In the genomic region with DNA sequence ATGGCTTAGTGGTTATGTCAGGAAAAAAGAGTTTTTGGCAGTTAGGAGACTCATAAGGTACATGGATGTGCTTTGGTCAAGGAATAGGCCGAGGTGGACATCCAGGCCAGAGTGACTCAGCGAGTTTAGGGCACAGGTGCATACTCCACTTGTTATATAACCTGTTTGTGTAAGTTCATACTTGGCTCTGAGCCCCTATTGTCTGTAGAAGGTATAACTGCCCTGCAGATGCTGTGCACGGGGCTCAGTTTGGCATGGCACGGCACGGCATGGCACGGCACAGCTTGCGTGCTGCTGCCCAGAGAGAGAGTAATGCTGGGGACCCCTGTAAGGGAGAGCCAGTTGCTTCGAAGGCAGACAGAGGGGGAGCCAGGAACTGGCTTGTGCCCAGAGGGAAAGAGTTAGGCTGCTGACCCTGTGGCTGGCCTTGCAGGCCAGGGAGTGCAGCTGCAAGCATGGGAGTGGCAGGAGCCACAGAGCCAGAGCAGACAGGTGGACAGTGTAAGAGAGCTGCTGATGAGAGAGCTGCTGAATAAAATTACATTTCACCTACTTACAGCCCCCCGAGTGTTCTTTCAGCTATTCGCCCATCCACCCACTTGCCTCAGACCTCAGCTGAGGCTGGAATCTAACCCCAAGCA, we compare ENCODE assay signal across 32 cellular contexts. TPM values are rescaled to one million over a fixed set of nuclear protein-coding genes. Genes with fewer than 3 reads are reported as not detected.
A peak's percentile ranks its signal among the peaks of the same experiment; 100 is the strongest.
DNase-seq lines count a peak whose midpoint lies in the region; ATAC-seq and TF ChIP-seq lines count a peak whose summit lies in the region.
"Had no signal": no experiment of that assay in that cellular context is flagged by ENCODE, and none has a peak within 500 bp of the region (broad histone marks: within the 10 kb centered on the region; RNA-seq: fewer than 3 reads in every experiment).

No MANE protein-coding gene starts in this region.

- no peak overlapping the region for H2BK5ac ChIP-seq in trophoblast cell (ENCODE audit: low read depth, low read length, poor library complexity)

- H3K79me1 ChIP-seq in trophoblast cell (ENCODE audit: low read length) = no peaks in the 10 kb centered on the region

- H3K9ac ChIP-seq in trophoblast cell (ENCODE audit: low read length) = no peak overlapping the region
- H3K9ac ChIP-seq: neural progenitor cell had no signal

- peaks cover 62% of the 10 kb centered on the region for H3K4me1 Mint-ChIP-seq in Calu3 (ENCODE audit: low read depth, unreplicated experiment)
- H3K4me1 Mint-ChIP-seq: B cell, brain had no signal

- intact Hi-C loops in Calu3 (cut with micrococcal nuclease; ENCODE audit: unreplicated experiment) = no loop called here

- H3K9me3 ChIP-seq in trophoblast cell (ENCODE audit: insufficient read depth, low read depth, low read length) = no peaks in the 10 kb centered on the region
- H3K9me3 ChIP-seq: gastroesophageal sphincter, right atrium auricular region, spleen, thoracic aorta, vagina had no signal

- no peaks in the 10 kb centered on the region for H3K4me1 ChIP-seq in trophoblast cell (ENCODE audit: control insufficient read depth in 1 of 2, insufficient read depth in 2 of 2, low read length in 2 of 2)
- H3K4me1 ChIP-seq: gastroesophageal sphincter, neural progenitor cell, right atrium auricular region, vagina had no signal

- TF ChIP-seq CTCF in Calu3 (IDR thresholded peaks at IDR 0.05; ENCODE audit: unreplicated experiment) = peak; percentile 18

- no peak overlapping the region for H3K14ac ChIP-seq in trophoblast cell (ENCODE audit: low read length)

- no peak overlapping the region for H2AK5ac ChIP-seq in trophoblast cell (ENCODE audit: low read length)

- DNase-seq in Calu3 (peak; percentile 58), LoVo (ENCODE audit: low spot score) (peak; percentile 5), kidney tubule cell (ENCODE audit: low spot score) (peak; percentile 9), trophoblast cell (no peak), foreskin melanocyte (no peak), NK-92 (lab: John Stamatoyannopoulos, UW; ENCODE audit: unreplicated experiment) (no peak)
- DNase-seq in activated CD4-positive, alpha-beta T cell treated with anti-CD3 and anti-CD28 coated beads, Interleukin-2, amount 50 U/mL, for 4 hours = no peak
- DNase-seq: ACHN; activated CD4-positive, alpha-beta T cell treated with anti-CD3 and anti-CD28 coated beads for 36 hours; activated CD8-positive, alpha-beta memory T cell treated with anti-CD3 and anti-CD28 coated beads for 24 hours; activated naive CD4-positive, alpha-beta T cell treated with anti-CD3 and anti-CD28 coated beads, Interleukin-2, amount 50 U/mL, for 16 hours; activated T-cell treated with anti-CD3 and anti-CD28 coated beads for 4 hours; HCEC 1CT; left cardiac atrium; NCI-H2029 treated with DMSO at 0.1 percent for 48 hours; NCI-H226; NCI-H526 treated with DMSO at 0.1 percent for 48 hours; spleen; stimulated activated CD4-positive, alpha-beta T cell treated with anti-CD3 and anti-CD28 coated beads, Interleukin-2, amount 100 ng/mL, for 24 hours; T1000 had no signal

- no peaks in the 10 kb centered on the region for H3K27me3 Mint-ChIP-seq in Calu3 (ENCODE audit: unreplicated experiment)
- H3K27me3 Mint-ChIP-seq: activated CD4-positive, alpha-beta T cell treated with anti-CD3 and anti-CD28 coated beads for 36 hours; brain; stimulated activated naive CD8-positive, alpha-beta T cell treated with anti-CD3 and anti-CD28 coated beads, Interleukin-15, Interleukin-2, amounts not matched to agents 100 ng/mL and 50 ng/mL, for 24 hours had no signal

- H3K4me2 ChIP-seq in trophoblast cell (ENCODE audit: low read length) = no peak overlapping the region
- H3K4me2 ChIP-seq: hepatocyte, neural progenitor cell had no signal

- no peak overlapping the region for H3K18ac ChIP-seq in trophoblast cell (ENCODE audit: low read length)

- peak overlapping the region; percentile 38 for H3K27ac Mint-ChIP-seq in Calu3 (ENCODE audit: unreplicated experiment)
- H3K27ac Mint-ChIP-seq: activated CD4-positive, alpha-beta T cell treated with anti-CD3 and anti-CD28 coated beads for 36 hours; activated T-helper 2 cell treated with anti-CD3 and anti-CD28 coated beads, Interferon-gamma antibody, Interleukin-2, Interleukin-4, amounts not matched to agents 10 μg/mL and 5 μg/mL and 100 μg/mL, durations not matched to agents 14 hours and 24 hours and 36 hours; B cell; brain; neural progenitor cell; stimulated activated naive CD8-positive, alpha-beta T cell treated with anti-CD3 and anti-CD28 coated beads, Interleukin-15, Interleukin-2, amounts not matched to agents 100 ng/mL and 50 ng/mL, for 24 hours had no signal

- no CpG with 5 or more reads among the region's 10 CpGs for WGBS in trophoblast cell (ENCODE audit: extremely low coverage, insufficient coverage, insufficient read length)

- H3K36me3 Mint-ChIP-seq in Calu3 (ENCODE audit: insufficient read depth, unreplicated experiment) = no peaks in the 10 kb centered on the region
- H3K36me3 Mint-ChIP-seq: brain, neural progenitor cell had no signal

- H2BK120ac ChIP-seq in trophoblast cell (ENCODE audit: insufficient read depth, low read length, poor library complexity) = no peak overlapping the region

- H3K4ac ChIP-seq in trophoblast cell (ENCODE audit: low read depth, low read length) = no peak overlapping the region

- H4K8ac ChIP-seq in trophoblast cell (ENCODE audit: low read depth, low read length) = no peak overlapping the region

- no peaks in the 10 kb centered on the region for H3K27me3 ChIP-seq in trophoblast cell (ENCODE audit: insufficient read depth, low read length)
- H3K27me3 ChIP-seq: gastroesophageal sphincter, hepatocyte, neural progenitor cell, right atrium auricular region, spleen, vagina had no signal

- no peak overlapping the region for H3K4me3 Mint-ChIP-seq in Calu3 (ENCODE audit: low read depth, unreplicated experiment)
- H3K4me3 Mint-ChIP-seq: activated CD4-positive, alpha-beta T cell treated with anti-CD3 and anti-CD28 coated beads for 36 hours; B cell; brain; neural progenitor cell; stimulated activated naive CD8-positive, alpha-beta T cell treated with anti-CD3 and anti-CD28 coated beads, Interleukin-15, Interleukin-2, amounts not matched to agents 100 ng/mL and 50 ng/mL, for 24 hours had no signal

- no TSS peak for BruUV-seq in Calu3 (replicated peaks; lab: Mats Ljungman, UMichigan)

- H3K9me3 Mint-ChIP-seq in Calu3 (ENCODE audit: low read depth, unreplicated experiment) = no peaks in the 10 kb centered on the region
- H3K9me3 Mint-ChIP-seq: activated T-helper 2 cell treated with anti-CD3 and anti-CD28 coated beads, Interferon-gamma antibody, Interleukin-2, Interleukin-4, amounts not matched to agents 10 μg/mL and 5 μg/mL and 100 μg/mL, durations not matched to agents 14 hours and 24 hours and 36 hours; neural progenitor cell; stimulated activated naive CD8-positive, alpha-beta T cell treated with anti-CD3 and anti-CD28 coated beads, Interleukin-15, Interleukin-2, amounts not matched to agents 100 ng/mL and 50 ng/mL, for 24 hours had no signal

- no peak for ATAC-seq in HG03460 (IDR thresholded peaks at IDR 0.05; ENCODE audit: unreplicated experiment)
- ATAC-seq: activated CD4-positive, alpha-beta T cell treated with anti-CD3 and anti-CD28 coated beads for 36 hours; gastroesophageal sphincter; left cardiac atrium had no signal

- no peak overlapping the region for H4K91ac ChIP-seq in trophoblast cell (ENCODE audit: low read depth, low read length)

- no peak overlapping the region for H3K27ac ChIP-seq in trophoblast cell (ENCODE audit: low read depth, low read length)
- H3K27ac ChIP-seq: gastroesophageal sphincter, hepatocyte, neural progenitor cell, right atrium auricular region, spleen, thoracic aorta, vagina, VCaP had no signal

- no peak overlapping the region for H2BK12ac ChIP-seq in trophoblast cell (ENCODE audit: low read length)

- H3K79me2 ChIP-seq in trophoblast cell (ENCODE audit: control insufficient read depth, insufficient read depth, low read length, poor library complexity) = no peaks in the 10 kb centered on the region
- H3K79me2 ChIP-seq: hepatocyte had no signal

- H3K23ac ChIP-seq in trophoblast cell (ENCODE audit: low read length) = no peak overlapping the region

- no peaks in the 10 kb centered on the region for H3K36me3 ChIP-seq in trophoblast cell (ENCODE audit: control insufficient read depth in 1 of 2, insufficient read depth in 2 of 2, low read length in 2 of 2)
- H3K36me3 ChIP-seq: gastroesophageal sphincter, neural progenitor cell, right atrium auricular region, spleen, thoracic aorta, vagina had no signal

- H3K4me3 ChIP-seq in trophoblast cell (ENCODE audit: low read depth, low read length) = peak overlapping the region; percentile 13
- H3K4me3 ChIP-seq: gastroesophageal sphincter, hepatocyte, neural progenitor cell, right atrium auricular region, spleen, thoracic aorta, vagina had no signal

- no peak overlapping the region for H2AFZ ChIP-seq in trophoblast cell (ENCODE audit: insufficient read depth, low read length, poor library complexity)
- H2AFZ ChIP-seq: hepatocyte had no signal

- no peak overlapping the region for H4K12ac ChIP-seq in trophoblast cell (ENCODE audit: low read depth, low read length)

- CTCF ChIA-PET in Calu3 (lab: Charles Lee) = no interaction called here

RNA-seq across cellular contexts. Expression of a gene that starts 32.2 kb away (rescaled TPM):
- 4.5 and 5.8 TPM in 2 replicates for total RNA-seq in Calu3 (2022)
- polyA plus RNA-seq in trophoblast cell (2013) = 6.8 and 7.2 TPM in 2 replicates
- total RNA-seq: B cell had no signal

Comparison
In these comparisons a context has a peak if more than half of its experiments do, and no peak if none do; other contexts are left out.
1. DNase-seq: peak in Calu3 (single experiment), LoVo (single experiment) and kidney tubule cell (single experiment); none in trophoblast cell (0 of 2), activated CD4-positive, alpha-beta T cell treated with anti-CD3 and anti-CD28 coated beads, Interleukin-2, amount 50 U/mL, for 4 hours (0 of 2), foreskin melanocyte (single experiment) and NK-92 (single experiment).